ENCODE assay signal across 8 cellular contexts in the genomic region with DNA sequence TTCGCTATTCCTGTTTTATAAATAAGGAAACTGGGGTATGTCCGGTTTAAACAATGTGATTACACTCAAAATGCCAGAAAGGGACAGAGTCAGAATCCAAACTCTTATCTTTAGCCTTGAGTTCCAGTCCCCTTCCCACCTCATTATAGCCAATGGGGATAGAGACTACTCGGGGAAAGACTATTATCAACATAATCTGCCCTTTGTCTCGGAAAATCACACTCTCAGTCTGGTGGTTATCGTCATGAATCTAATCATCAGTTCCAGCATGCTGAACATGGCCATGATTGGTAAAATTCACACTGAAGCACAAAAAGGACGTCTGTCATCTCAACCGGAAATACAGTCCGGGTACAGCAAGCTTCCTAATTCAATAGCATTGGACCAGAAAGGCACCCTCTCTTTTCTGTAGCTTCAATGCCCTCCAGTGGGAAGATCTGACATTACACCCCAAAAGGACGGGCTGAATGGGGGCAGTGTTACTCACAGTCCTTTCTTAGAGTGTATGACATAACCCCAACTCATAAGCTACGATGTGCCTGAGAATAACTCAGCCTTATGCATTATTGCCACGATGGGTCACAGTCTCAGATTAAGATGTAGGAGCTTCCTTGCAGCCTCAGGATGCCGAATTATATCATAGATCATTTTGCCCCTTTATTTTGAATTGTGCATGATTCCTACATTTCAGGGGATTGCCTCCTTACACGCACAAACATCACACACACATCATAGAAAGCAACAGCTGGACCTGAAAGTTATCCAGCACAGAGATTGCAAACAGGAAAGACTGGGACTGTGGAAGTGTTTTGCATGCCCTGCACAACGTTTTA.
A peak's percentile ranks its signal among the peaks of the same experiment; 100 is the strongest.
DNase-seq lines count a peak whose midpoint lies in the region; FAIRE-seq and TF ChIP-seq lines count a peak whose summit lies in the region.

No MANE protein-coding gene starts in this region.

- H3K4me1 ChIP-seq in HEK293 (ENCODE audit: control insufficient read depth, insufficient read depth, low read length), result no peaks in the 10 kb centered on the region
- H3K4me1 ChIP-seq in astrocyte (ENCODE audit: insufficient read depth, low read length), result no peaks in the 10 kb centered on the region
- no peaks in the 10 kb centered on the region for H3K4me1 ChIP-seq in small intestine (ENCODE audit: control insufficient read depth in 2 of 2, insufficient read depth in 1 of 2, low read depth in 1 of 2, low read length in 1 of 2)

- WGBS in small intestine, 3 donors, result 21% methylated on average over 14 of the region's 14 CpGs

- no peak overlapping the region for H3K4me3 ChIP-seq in HEK293 (ENCODE audit: low read depth, low read length)
- no peak overlapping the region for H3K4me3 ChIP-seq in astrocyte (ENCODE audit: insufficient read depth, low read depth, low read length)
- H3K4me3 ChIP-seq in small intestine (ENCODE audit: low read depth in 1 of 2, low read length in 2 of 2), result no peak overlapping the region

- H3K27ac Mint-ChIP-seq in astrocyte (ENCODE audit: unreplicated experiment), result no peak overlapping the region

- H3K36me3 ChIP-seq in HEK293 (ENCODE audit: control insufficient read depth in 2 of 2, insufficient read depth in 1 of 2, low read length in 2 of 2) (no peaks in the 10 kb centered on the region), astrocyte (ENCODE audit: insufficient read depth, low read length) (no peaks in the 10 kb centered on the region), small intestine (ENCODE audit: control insufficient read depth in 2 of 2, insufficient read depth in 2 of 2, low read length in 2 of 2) (no peaks in the 10 kb centered on the region)

- no peaks in the 10 kb centered on the region for H3K9me3 Mint-ChIP-seq in astrocyte (ENCODE audit: unreplicated experiment)

- FAIRE-seq in astrocyte (lab: Jason Lieb, UNC) (peak; percentile 37), small intestine (lab: Jason Lieb, UNC) (no peak)

- no peak overlapping the region for H3K4me3 Mint-ChIP-seq in astrocyte (ENCODE audit: unreplicated experiment)

- H3K27me3 Mint-ChIP-seq in astrocyte (ENCODE audit: low read depth, unreplicated experiment), result peaks cover 2% of the 10 kb centered on the region

- peak overlapping the region; percentile 66 for H3K4me2 ChIP-seq in astrocyte (ENCODE audit: low read length)

- no peak overlapping the region for H3K9ac ChIP-seq in astrocyte (ENCODE audit: low read length)

- no peaks in the 10 kb centered on the region for H3K79me2 ChIP-seq in astrocyte (ENCODE audit: insufficient read depth, low read length)

- H4K20me1 ChIP-seq in astrocyte (ENCODE audit: insufficient read depth, low read length), result no peaks in the 10 kb centered on the region

- H3K4me1 Mint-ChIP-seq in astrocyte (ENCODE audit: low read depth, unreplicated experiment), result no peaks in the 10 kb centered on the region

- H3K27ac ChIP-seq in HEK293 (ENCODE audit: extremely low read depth, low read depth, low read length) (no peak overlapping the region), astrocyte (ENCODE audit: low read depth, low read length) (no peak overlapping the region), small intestine (ENCODE audit: low read depth in 1 of 2, low read length in 1 of 2) (no peak overlapping the region)

- H3K27me3 ChIP-seq in astrocyte (ENCODE audit: insufficient read depth, low read length) (no peaks in the 10 kb centered on the region), small intestine (ENCODE audit: control insufficient read depth in 2 of 2, insufficient read depth in 2 of 2, low read length in 2 of 2) (no peaks in the 10 kb centered on the region)

- H3K9me3 ChIP-seq in HEK293 (ENCODE audit: control insufficient read depth, insufficient read depth, low read depth, low read length) (no peaks in the 10 kb centered on the region), astrocyte (ENCODE audit: insufficient read depth, low read depth, low read length) (no peaks in the 10 kb centered on the region), small intestine (ENCODE audit: control insufficient read depth, low read depth) (no peaks in the 10 kb centered on the region)

- DNase-seq in NCI-H1417 (lab: John Stamatoyannopoulos, UW) (peak; percentile 43 to 75 (median 56)), NCI-H1417 treated with DMSO at 0.1 percent for 48 hours (lab: John Stamatoyannopoulos, UW) (no peak), M059J (ENCODE audit: low read depth) (peak; percentile 42), SW480 (ENCODE audit: low spot score) (peak; percentile 64), astrocyte (ENCODE audit: low read depth) (peak; percentile 62), hypothalamus (lab: John Stamatoyannopoulos, UW) (peak in 46 of 51 donors; percentile 1 to 89 (median 42)), small intestine (peak; percentile 38)

- H3K36me3 Mint-ChIP-seq in astrocyte (ENCODE audit: low read depth, unreplicated experiment), result no peaks in the 10 kb centered on the region

- TF ChIP-seq CTCF in HEK293 (tag by site-specific recombination; IDR thresholded peaks at IDR 0.05) (no peak; the same call in 1 of the 2 replicates), astrocyte (IDR thresholded peaks at IDR 0.05; ENCODE audit: insufficient read depth, low read depth, low read length) (peak; percentile 94)

- POLR2A ChIA-PET in HEK293 (lab: Yijun Ruan, JAX), result no interaction called here

- H2AFZ ChIP-seq in astrocyte (ENCODE audit: low read depth, low read length), result peak overlapping the region; percentile 83

- CTCF ChIA-PET in HEK293 (lab: Yijun Ruan, JAX), result interaction anchor here (0.5 to 1.4 kb wide), 17 partner anchors 13 to 834 kb away, joined by 3 to 6 read pairs (median 3); no protein-coding TSS in a partner anchor

TF ChIP-seq in HEK293, 187 proteins besides CTCF, POLR2A, EP300 and RAD21:
- TF ChIP-seq ZNF660 (tag by site-specific recombination; IDR thresholded peaks at IDR 0.05) (0 out of 2 replicates have a peak, but pooled peaks have one; percentile 53), ZNF654 (tag by site-specific recombination; IDR thresholded peaks at IDR 0.05; ENCODE audit: low read depth) (peak; percentile 43)
- TF ChIP-seq, protein P1, sequence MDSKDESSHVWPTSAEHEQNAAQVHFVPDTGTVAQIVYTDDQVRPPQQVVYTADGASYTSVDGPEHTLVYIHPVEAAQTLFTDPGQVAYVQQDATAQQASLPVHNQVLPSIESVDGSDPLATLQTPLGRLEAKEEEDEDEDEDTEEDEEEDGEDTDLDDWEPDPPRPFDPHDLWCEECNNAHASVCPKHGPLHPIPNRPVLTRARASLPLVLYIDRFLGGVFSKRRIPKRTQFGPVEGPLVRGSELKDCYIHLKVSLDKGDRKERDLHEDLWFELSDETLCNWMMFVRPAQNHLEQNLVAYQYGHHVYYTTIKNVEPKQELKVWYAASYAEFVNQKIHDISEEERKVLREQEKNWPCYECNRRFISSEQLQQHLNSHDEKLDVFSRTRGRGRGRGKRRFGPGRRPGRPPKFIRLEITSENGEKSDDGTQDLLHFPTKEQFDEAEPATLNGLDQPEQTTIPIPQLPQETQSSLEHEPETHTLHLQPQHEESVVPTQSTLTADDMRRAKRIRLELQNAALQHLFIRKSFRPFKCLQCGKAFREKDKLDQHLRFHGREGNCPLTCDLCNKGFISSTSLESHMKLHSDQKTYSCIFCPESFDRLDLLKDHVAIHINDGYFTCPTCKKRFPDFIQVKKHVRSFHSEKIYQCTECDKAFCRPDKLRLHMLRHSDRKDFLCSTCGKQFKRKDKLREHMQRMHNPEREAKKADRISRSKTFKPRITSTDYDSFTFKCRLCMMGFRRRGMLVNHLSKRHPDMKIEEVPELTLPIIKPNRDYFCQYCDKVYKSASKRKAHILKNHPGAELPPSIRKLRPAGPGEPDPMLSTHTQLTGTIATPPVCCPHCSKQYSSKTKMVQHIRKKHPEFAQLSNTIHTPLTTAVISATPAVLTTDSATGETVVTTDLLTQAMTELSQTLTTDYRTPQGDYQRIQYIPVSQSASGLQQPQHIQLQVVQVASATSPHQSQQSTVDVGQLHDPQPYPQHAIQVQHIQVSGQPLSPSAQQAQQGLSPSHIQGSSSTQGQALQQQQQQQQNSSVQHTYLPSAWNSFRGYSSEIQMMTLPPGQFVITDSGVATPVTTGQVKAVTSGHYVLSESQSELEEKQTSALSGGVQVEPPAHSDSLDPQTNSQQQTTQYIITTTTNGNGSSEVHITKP (tag by site-specific recombination; IDR thresholded peaks at IDR 0.05), result no peak
